ENCODE assay signal across 25 cellular contexts in genomic region chr6:147525519-147526209, GRCh38. TPM values are rescaled to one million over a fixed set of nuclear protein-coding genes. Genes with fewer than 3 reads are reported as not detected.
"Had no signal": no experiment of that assay in that cellular context is flagged by ENCODE, and none has a peak within 500 bp of the region (broad histone marks: within the 10 kb centered on the region; RNA-seq: fewer than 3 reads in every experiment).

No MANE protein-coding gene starts in this region.

- H3K27ac ChIP-seq: neutrophil, pancreas, prostate gland, right atrium auricular region, right lobe of liver, sigmoid colon, stomach, thoracic aorta, thyroid gland, tibial nerve, upper lobe of right lung, uterus had no signal

- H3K4me3 ChIP-seq: pancreas, prostate gland, right atrium auricular region, right lobe of liver, sigmoid colon, stomach, thoracic aorta, thyroid gland, tibial nerve, upper lobe of right lung, uterus had no signal

- ATAC-seq: naive thymus-derived CD8-positive, alpha-beta T cell; natural killer cell treated with Interleukin-12 subunit alpha and Interleukin-12 subunit beta and Interleukin-15 and Interleukin-18, amount 100 ng/mL, for 72 hours; pancreas; right lobe of liver; stimulated activated effector memory CD8-positive, alpha-beta T cell treated with anti-CD3 and anti-CD28 coated beads, Interleukin-12 subunit alpha, Interleukin-12 subunit beta, amount 100 ng/mL, for 72 hours; stimulated activated naive B cell treated with anti-CD40 and anti-IgM and Interleukin-4, amounts not matched to agents 10 μg/mL and 1 μg/mL and 100 μg/mL, for 72 hours; upper lobe of right lung had no signal

- H3K4me1 ChIP-seq: pancreas, prostate gland, right atrium auricular region, sigmoid colon, thyroid gland, uterus had no signal

- H3K36me3 ChIP-seq: neutrophil, pancreas, prostate gland, right atrium auricular region, sigmoid colon, stomach, thoracic aorta, thyroid gland, tibial nerve, upper lobe of right lung, uterus had no signal

- FAIRE-seq: pancreas, small intestine had no signal

- H3K9me3 ChIP-seq: neutrophil, pancreas, prostate gland, right atrium auricular region, sigmoid colon, stomach, thoracic aorta, thyroid gland, tibial nerve, upper lobe of right lung, uterus had no signal

- H3K27me3 ChIP-seq: pancreas, right atrium auricular region, sigmoid colon, stomach, thyroid gland, tibial nerve, upper lobe of right lung, uterus had no signal

- DNase-seq: naive thymus-derived CD8-positive, alpha-beta T cell; nephron progenitor cell; nucleus accumbens; pancreas; retina; right lobe of liver; sigmoid colon; small intestine; stimulated activated CD4-positive, alpha-beta T cell treated with anti-CD3 and anti-CD28 coated beads, Interleukin-15, amount 100 ng/mL, for 24 hours; stimulated activated CD4-positive, alpha-beta T cell treated with anti-CD3 and anti-CD28 coated beads, Interleukin-2, amount 100 ng/mL, for 24 hours; stimulated activated CD4-positive, alpha-beta T cell treated with anti-CD3 and anti-CD28 coated beads, Interleukin-2, amount 100 ng/mL, for 48 hours; stimulated activated CD4-positive, alpha-beta T cell treated with anti-CD3 and anti-CD28 coated beads, Interleukin-4, amount 100 ng/mL, for 24 hours; stimulated activated naive B cell treated with anti-CD40 and anti-IgM and Interleukin-4, amounts not matched to agents 10 μg/mL and 1 μg/mL and 100 μg/mL, for 72 hours; stimulated activated naive CD4-positive, alpha-beta T cell treated with Interleukin-2 at 50 U/mL for 16 hours; stomach; thyroid gland; upper lobe of right lung; uterus had no signal

RNA-seq across cellular contexts. Expression of gene SAMD5, which starts 17.2 kb away (rescaled TPM):
- total RNA-seq: naive thymus-derived CD8-positive, alpha-beta T cell; natural killer cell treated with Interleukin-12 subunit alpha and Interleukin-12 subunit beta and Interleukin-15 and Interleukin-18, amount 100 ng/mL, for 72 hours had no signal
- polyA plus RNA-seq: naive thymus-derived CD8-positive, alpha-beta T cell had no signal
